8 cellular contexts compared by ENCODE assay signal in the genomic region with DNA sequence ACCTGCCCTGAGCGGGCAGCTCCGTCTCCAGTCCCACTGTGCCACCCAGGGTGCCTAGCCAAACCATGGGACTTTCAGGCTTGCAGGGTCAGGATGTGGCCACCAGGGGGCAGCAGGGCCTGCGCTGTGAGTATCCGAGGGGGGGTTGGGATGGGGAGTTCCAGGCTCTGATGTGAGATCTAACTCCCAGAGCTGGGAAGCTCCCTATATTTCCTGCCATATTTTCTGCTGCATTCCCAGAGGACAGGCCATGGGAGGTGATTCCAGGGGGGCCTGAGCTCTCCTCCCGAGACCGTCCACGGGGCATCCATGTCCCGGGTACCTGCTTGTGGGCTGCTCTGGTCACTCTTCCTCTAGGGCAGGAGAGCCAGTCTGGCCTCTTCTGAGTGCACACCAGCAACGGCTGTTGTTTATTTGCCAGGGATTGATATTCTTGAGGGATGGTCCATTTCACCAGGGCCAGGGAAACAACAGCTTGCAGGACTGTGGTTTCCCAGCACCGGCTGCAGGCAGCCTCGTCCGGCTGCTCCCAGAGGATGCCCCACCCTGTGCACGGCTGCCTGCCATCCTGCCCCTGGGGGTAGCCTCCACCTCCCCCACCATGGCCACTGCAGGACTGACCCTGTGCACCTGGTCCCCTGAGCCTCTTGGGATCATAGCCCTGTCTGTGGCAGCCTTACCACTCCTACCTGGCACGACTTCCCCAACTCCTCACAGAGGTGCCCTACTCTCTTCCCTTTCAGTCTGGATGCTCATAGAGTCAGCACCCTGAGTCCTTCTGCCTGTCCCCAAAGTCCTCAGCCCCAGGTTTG. TPM values are rescaled to one million over a fixed set of nuclear protein-coding genes. Genes with fewer than 3 reads are reported as not detected.
DNase-seq lines count a peak whose midpoint lies in the region; ATAC-seq and TF ChIP-seq lines count a peak whose summit lies in the region.

No MANE protein-coding gene starts in this region.

- POLR2A ChIA-PET in OCI-LY7 (lab: Charles Lee) = interaction anchor here (0.6 to 1.5 kb wide), 6 partner anchors 24 to 314 kb away, joined by 3 to 5 read pairs (median 4); no protein-coding TSS in a partner anchor

- ATAC-seq in esophagus mucosa = peak; percentile 82
- ATAC-seq in natural killer cell treated with Interleukin-12 subunit alpha and Interleukin-12 subunit beta and Interleukin-15 and Interleukin-18, amount 100 ng/mL, for 72 hours = peak; percentile 64 to 80
- ATAC-seq in stimulated activated memory B cell treated with anti-CD40 and anti-IgM and Interleukin-4, amounts not matched to agents 10 μg/mL and 1 μg/mL and 100 μg/mL, for 72 hours = peak; percentile 63
- ATAC-seq in HG03175 (IDR thresholded peaks at IDR 0.05; ENCODE audit: unreplicated experiment) = no peak

- peaks cover 6% of the 10 kb centered on the region for H3K4me1 ChIP-seq in OCI-LY7 (ENCODE audit: insufficient read depth, low read length, poor library complexity, severe bottlenecking)

- CTCF ChIA-PET in OCI-LY7 (lab: Charles Lee; ENCODE audit: unreplicated experiment) = interaction anchor here (0.5 to 1.5 kb wide), 7 partner anchors 9 to 162 kb away, joined by 3 to 4 read pairs (median 3); no protein-coding TSS in a partner anchor

- no peak overlapping the region for H3K27ac Mint-ChIP-seq in natural killer cell treated with Interleukin-12 subunit alpha and Interleukin-12 subunit beta and Interleukin-15 and Interleukin-18, amount 100 ng/mL, for 72 hours
- H3K27ac Mint-ChIP-seq in stimulated activated memory B cell treated with anti-CD40 and anti-IgM and Interleukin-4, amounts not matched to agents 10 μg/mL and 1 μg/mL and 100 μg/mL, for 72 hours = no peak overlapping the region

- H3K9me2 ChIP-seq in OCI-LY7 (ENCODE audit: insufficient read depth, low read length) = no peaks in the 10 kb centered on the region

- H3K4me2 ChIP-seq in OCI-LY7 (ENCODE audit: low read length) = no peak overlapping the region

- peak overlapping the region; percentile 36 for H3K4me3 Mint-ChIP-seq in natural killer cell treated with Interleukin-12 subunit alpha and Interleukin-12 subunit beta and Interleukin-15 and Interleukin-18, amount 100 ng/mL, for 72 hours
- H3K4me3 Mint-ChIP-seq in stimulated activated memory B cell treated with anti-CD40 and anti-IgM and Interleukin-4, amounts not matched to agents 10 μg/mL and 1 μg/mL and 100 μg/mL, for 72 hours = no peak overlapping the region

- H3K36me3 ChIP-seq in OCI-LY7 (ENCODE audit: insufficient read depth, low read length) = no peaks in the 10 kb centered on the region

- BruUV-seq in OCI-LY7 (replicated peaks; lab: Mats Ljungman, UMichigan) = no TSS peak

- no peaks in the 10 kb centered on the region for H3K9me3 Mint-ChIP-seq in natural killer cell treated with Interleukin-12 subunit alpha and Interleukin-12 subunit beta and Interleukin-15 and Interleukin-18, amount 100 ng/mL, for 72 hours
- H3K9me3 Mint-ChIP-seq in stimulated activated memory B cell treated with anti-CD40 and anti-IgM and Interleukin-4, amounts not matched to agents 10 μg/mL and 1 μg/mL and 100 μg/mL, for 72 hours = no peaks in the 10 kb centered on the region

- no peaks in the 10 kb centered on the region for H3K9me3 ChIP-seq in OCI-LY7 (ENCODE audit: low read length)

- no peaks in the 10 kb centered on the region for H4K20me1 ChIP-seq in OCI-LY7 (ENCODE audit: insufficient read depth, low read length)

- intact Hi-C loops in OCI-LY7 (cut with micrococcal nuclease; ENCODE audit: unreplicated experiment) = loop anchor here (1.0 kb wide), 2 partner anchors 89 to 125 kb away; no protein-coding TSS in a partner anchor

- peak; percentile 99 for TF ChIP-seq CTCF in OCI-LY7 (conservative IDR thresholded peaks at IDR 0.05; ENCODE audit: low read length)

- H3K4me1 Mint-ChIP-seq in natural killer cell treated with Interleukin-12 subunit alpha and Interleukin-12 subunit beta and Interleukin-15 and Interleukin-18, amount 100 ng/mL, for 72 hours (ENCODE audit: low read depth in 2 of 2) = peaks cover 7 to 11% of the 10 kb centered on the region in 2 donors
- peaks cover 18% of the 10 kb centered on the region for H3K4me1 Mint-ChIP-seq in stimulated activated memory B cell treated with anti-CD40 and anti-IgM and Interleukin-4, amounts not matched to agents 10 μg/mL and 1 μg/mL and 100 μg/mL, for 72 hours

- no peak overlapping the region for H2AFZ ChIP-seq in OCI-LY7 (ENCODE audit: low read length)

- H3K36me3 Mint-ChIP-seq in natural killer cell treated with Interleukin-12 subunit alpha and Interleukin-12 subunit beta and Interleukin-15 and Interleukin-18, amount 100 ng/mL, for 72 hours = no peaks in the 10 kb centered on the region
- H3K36me3 Mint-ChIP-seq in stimulated activated memory B cell treated with anti-CD40 and anti-IgM and Interleukin-4, amounts not matched to agents 10 μg/mL and 1 μg/mL and 100 μg/mL, for 72 hours = no peaks in the 10 kb centered on the region

- peak; percentile 86 for DNase-seq in Ammon's horn (ENCODE audit: low spot score)
- peak; percentile 73 for DNase-seq in H4 (ENCODE audit: low spot score)
- peak; percentile 71 for DNase-seq in OCI-LY7 (ENCODE audit: low spot score)
- DNase-seq in activated T-cell treated with anti-CD3 and anti-CD28 coated beads, Interleukin-2, amount 50 U/mL, for 1 hour = peak; percentile 78
- DNase-seq in natural killer cell treated with Interleukin-12 subunit alpha and Interleukin-12 subunit beta and Interleukin-15 and Interleukin-18, amount 100 ng/mL, for 72 hours (ENCODE audit: low spot score) = peak; percentile 77

- H3K27ac ChIP-seq in OCI-LY7 (ENCODE audit: low read depth, low read length, poor library complexity, severe bottlenecking) = no peak overlapping the region

- H3K4me3 ChIP-seq in OCI-LY7 (ENCODE audit: low read depth, low read length, poor library complexity, severe bottlenecking) = no peak overlapping the region

- no peaks in the 10 kb centered on the region for H3K27me3 Mint-ChIP-seq in natural killer cell treated with Interleukin-12 subunit alpha and Interleukin-12 subunit beta and Interleukin-15 and Interleukin-18, amount 100 ng/mL, for 72 hours
- peaks cover 69% of the 10 kb centered on the region for H3K27me3 Mint-ChIP-seq in stimulated activated memory B cell treated with anti-CD40 and anti-IgM and Interleukin-4, amounts not matched to agents 10 μg/mL and 1 μg/mL and 100 μg/mL, for 72 hours

- no peaks in the 10 kb centered on the region for H3K79me2 ChIP-seq in OCI-LY7 (ENCODE audit: insufficient read depth, low read depth, low read length)

RNA-seq across cellular contexts. Expression of a gene that starts 1.2 kb away (rescaled TPM):
- total RNA-seq in H4 (2014; rRNA removed; shearing (Covaris generic)) = not detected in 2 replicates
- total RNA-seq in OCI-LY7 (2014; rRNA removed; shearing (Covaris generic)) = not detected in 2 replicates
- not detected in 2 replicates for total RNA-seq in OCI-LY7 (2022)
- total RNA-seq in esophagus mucosa = not detected
- total RNA-seq in natural killer cell treated with Interleukin-12 subunit alpha and Interleukin-12 subunit beta and Interleukin-15 and Interleukin-18, amount 100 ng/mL, for 72 hours = not detected

RNA-seq across cellular contexts. Expression of a gene that starts 6.9 kb away (rescaled TPM):
- total RNA-seq in H4 (2014; rRNA removed; shearing (Covaris generic)) = not detected in 2 replicates
- not detected in 2 replicates for total RNA-seq in OCI-LY7 (2014; rRNA removed; shearing (Covaris generic))
- total RNA-seq in OCI-LY7 (2022) (not detected in 2 replicates), esophagus mucosa (not detected)
- not detected for total RNA-seq in natural killer cell treated with Interleukin-12 subunit alpha and Interleukin-12 subunit beta and Interleukin-15 and Interleukin-18, amount 100 ng/mL, for 72 hours

RNA-seq across cellular contexts. Expression of a gene that starts 42.5 kb away (rescaled TPM):
- not detected in 2 replicates for total RNA-seq in H4 (2014; rRNA removed; shearing (Covaris generic))
- not detected in 2 replicates for total RNA-seq in OCI-LY7 (2014; rRNA removed; shearing (Covaris generic))
- total RNA-seq in OCI-LY7 (2022) = not detected in 2 replicates
- total RNA-seq in esophagus mucosa = 0.16 TPM
- total RNA-seq in natural killer cell treated with Interleukin-12 subunit alpha and Interleukin-12 subunit beta and Interleukin-15 and Interleukin-18, amount 100 ng/mL, for 72 hours = under 1 TPM in 1 of 2 donors, not detected in 1; 0.29 TPM
